ENCODE assay signal across 24 cellular contexts in genomic region chr9:91053824-91054223, GRCh38.
DNase-seq lines count a peak whose midpoint lies in the region; ATAC-seq, FAIRE-seq and TF ChIP-seq lines count a peak whose summit lies in the region.
"Had no signal": no experiment of that assay in that cellular context is flagged by ENCODE, and none has a peak within 500 bp of the region (broad histone marks: within the 10 kb centered on the region; RNA-seq: fewer than 3 reads in every experiment).

No MANE protein-coding gene starts in this region.

- H3K27me3 ChIP-seq in mammary epithelial cell (ENCODE audit: insufficient read depth, low read length) (no peaks in the 10 kb centered on the region), pancreas (no peaks in the 10 kb centered on the region)

- H3K27ac ChIP-seq in mammary epithelial cell (ENCODE audit: insufficient read depth, low read depth, low read length) (no peak overlapping the region), pancreas (no peak overlapping the region)
- H3K27ac ChIP-seq: A549, KMS-11, PC-9, RWPE1 had no signal

- CTCF ChIA-PET in activated CD4-positive, alpha-beta memory T cell treated with anti-CD3 and anti-CD28 coated beads for 36 hours (lab: Charles Lee) = no interaction called here
- CTCF ChIA-PET in activated CD4-positive, alpha-beta memory T cell treated with anti-CD3 and anti-CD28 coated beads, Interleukin-2, amount 10 ng/mL, durations not matched to agents 7 days and 5 days (lab: Charles Lee) = no interaction called here
- CTCF ChIA-PET in MCF 10A (lab: Yijun Ruan, JAX) = no interaction called here
- CTCF ChIA-PET in mammary epithelial cell (lab: Charles Lee; ENCODE audit: low non-redundant PET) = no interaction called here

- H3K4me3 ChIP-seq in mammary epithelial cell (replicated peaks in 1 of 3; ENCODE audit: insufficient read depth in 1 of 3, low read depth in 2 of 3, low read length in 3 of 3) (no peak overlapping the region), pancreas (no peak overlapping the region)
- H3K4me3 ChIP-seq: A549, GM23338, HAP-1, PC-9 had no signal

- peaks cover 61% of the 10 kb centered on the region for H3K4me1 Mint-ChIP-seq in activated CD4-positive, alpha-beta memory T cell treated with anti-CD3 and anti-CD28 coated beads for 36 hours (ENCODE audit: low read depth)
- H3K4me1 Mint-ChIP-seq in activated CD4-positive, alpha-beta memory T cell treated with anti-CD3 and anti-CD28 coated beads, Interleukin-2, amount 10 ng/mL, durations not matched to agents 7 days and 5 days = peaks cover 21% of the 10 kb centered on the region
- peaks cover 34% of the 10 kb centered on the region for H3K4me1 Mint-ChIP-seq in MCF 10A (ENCODE audit: insufficient read depth, unreplicated experiment)
- H3K4me1 Mint-ChIP-seq in activated T-helper 17 cell treated with anti-CD3 and anti-CD28 coated beads, Interleukin-2, amount 50 U/mL, for 72 hours = peaks cover 50% of the 10 kb centered on the region
- H3K4me1 Mint-ChIP-seq in stimulated activated naive CD8-positive, alpha-beta T cell treated with anti-CD3 and anti-CD28 coated beads, Interleukin-15, Interleukin-2, amounts not matched to agents 100 ng/mL and 50 ng/mL, for 24 hours (ENCODE audit: low read depth) = peaks cover 85% of the 10 kb centered on the region
- H3K4me1 Mint-ChIP-seq: GM23338 had no signal

- no peaks in the 10 kb centered on the region for H3K9me3 Mint-ChIP-seq in activated CD4-positive, alpha-beta memory T cell treated with anti-CD3 and anti-CD28 coated beads for 36 hours
- peaks cover 9% of the 10 kb centered on the region for H3K9me3 Mint-ChIP-seq in activated CD4-positive, alpha-beta memory T cell treated with anti-CD3 and anti-CD28 coated beads, Interleukin-2, amount 10 ng/mL, durations not matched to agents 7 days and 5 days
- H3K9me3 Mint-ChIP-seq in MCF 10A (ENCODE audit: unreplicated experiment) = peaks cover 14% of the 10 kb centered on the region
- no peaks in the 10 kb centered on the region for H3K9me3 Mint-ChIP-seq in activated T-helper 17 cell treated with anti-CD3 and anti-CD28 coated beads, Interleukin-2, amount 50 U/mL, for 72 hours
- H3K9me3 Mint-ChIP-seq in stimulated activated naive CD8-positive, alpha-beta T cell treated with anti-CD3 and anti-CD28 coated beads, Interleukin-15, Interleukin-2, amounts not matched to agents 100 ng/mL and 50 ng/mL, for 24 hours = peaks cover 4% of the 10 kb centered on the region
- H3K9me3 Mint-ChIP-seq: GM23338 had no signal

- BruUV-seq in MCF 10A (replicated peaks; lab: Mats Ljungman, UMichigan) (no TSS peak), mammary epithelial cell (replicated peaks; lab: Mats Ljungman, UMichigan) (no TSS peak)

- peaks cover 18% of the 10 kb centered on the region for H3K27me3 Mint-ChIP-seq in activated CD4-positive, alpha-beta memory T cell treated with anti-CD3 and anti-CD28 coated beads for 36 hours
- H3K27me3 Mint-ChIP-seq in activated CD4-positive, alpha-beta memory T cell treated with anti-CD3 and anti-CD28 coated beads, Interleukin-2, amount 10 ng/mL, durations not matched to agents 7 days and 5 days = peaks cover 12% of the 10 kb centered on the region
- H3K27me3 Mint-ChIP-seq in MCF 10A (ENCODE audit: insufficient read depth, unreplicated experiment) = no peaks in the 10 kb centered on the region
- peaks cover 17% of the 10 kb centered on the region for H3K27me3 Mint-ChIP-seq in activated T-helper 17 cell treated with anti-CD3 and anti-CD28 coated beads, Interleukin-2, amount 50 U/mL, for 72 hours
- H3K27me3 Mint-ChIP-seq in stimulated activated naive CD8-positive, alpha-beta T cell treated with anti-CD3 and anti-CD28 coated beads, Interleukin-15, Interleukin-2, amounts not matched to agents 100 ng/mL and 50 ng/mL, for 24 hours = peaks cover 22% of the 10 kb centered on the region

- H3K36me3 Mint-ChIP-seq in activated CD4-positive, alpha-beta memory T cell treated with anti-CD3 and anti-CD28 coated beads for 36 hours = no peaks in the 10 kb centered on the region
- peaks cover 20% of the 10 kb centered on the region for H3K36me3 Mint-ChIP-seq in activated CD4-positive, alpha-beta memory T cell treated with anti-CD3 and anti-CD28 coated beads, Interleukin-2, amount 10 ng/mL, durations not matched to agents 7 days and 5 days (ENCODE audit: low read depth)
- H3K36me3 Mint-ChIP-seq in MCF 10A (ENCODE audit: insufficient read depth, unreplicated experiment) = peaks cover 6% of the 10 kb centered on the region
- H3K36me3 Mint-ChIP-seq in activated T-helper 17 cell treated with anti-CD3 and anti-CD28 coated beads, Interleukin-2, amount 50 U/mL, for 72 hours (ENCODE audit: low read depth) = no peaks in the 10 kb centered on the region
- no peaks in the 10 kb centered on the region for H3K36me3 Mint-ChIP-seq in stimulated activated naive CD8-positive, alpha-beta T cell treated with anti-CD3 and anti-CD28 coated beads, Interleukin-15, Interleukin-2, amounts not matched to agents 100 ng/mL and 50 ng/mL, for 24 hours (ENCODE audit: low read depth)
- H3K36me3 Mint-ChIP-seq: CD14-positive monocyte had no signal

- H2AFZ ChIP-seq in mammary epithelial cell (ENCODE audit: low read depth, low read length) = no peak overlapping the region
- H2AFZ ChIP-seq: GM23338, PC-9 had no signal

- FAIRE-seq in pancreas (lab: Jason Lieb, UNC) = no peak
- FAIRE-seq: A549, G401.6, GM12892 had no signal

- no peak overlapping the region for H3K4me2 ChIP-seq in mammary epithelial cell (ENCODE audit: insufficient read depth, low read depth, low read length)
- H3K4me2 ChIP-seq: A549, GM23338, KMS-11, PC-9 had no signal

- in situ Hi-C loops in mammary epithelial cell (cut with MboI; ENCODE audit: low sequenced_read_pairs in 2 of 2) = no loop called here

- H4K20me1 ChIP-seq in mammary epithelial cell (ENCODE audit: insufficient read depth, low read length) = no peaks in the 10 kb centered on the region

- TF ChIP-seq CTCF in MCF 10A (IDR thresholded peaks at IDR 0.05; ENCODE audit: unreplicated experiment) (no peak), mammary epithelial cell (conservative IDR thresholded peaks at IDR 0.05 in 1 of 2, IDR thresholded peaks at IDR 0.05 in 1 of 2; ENCODE audit: extremely low read depth in 1 of 2, insufficient read depth in 1 of 2, low read depth in 1 of 2, low read length in 2 of 2) (no peak), pancreas (IDR thresholded peaks at IDR 0.05) (no peak)

- intact Hi-C loops in activated CD4-positive, alpha-beta memory T cell treated with anti-CD3 and anti-CD28 coated beads for 36 hours (cut with micrococcal nuclease) = no loop called here
- intact Hi-C loops in MCF 10A (cut with micrococcal nuclease) = no loop called here
- intact Hi-C loops in mammary epithelial cell (cut with micrococcal nuclease) = no loop called here
- intact Hi-C loops in pancreas (cut with DNase I) = no loop called here

- H3K4me1 ChIP-seq in mammary epithelial cell (ENCODE audit: insufficient read depth, low read length) = no peaks in the 10 kb centered on the region
- no peaks in the 10 kb centered on the region for H3K4me1 ChIP-seq in pancreas
- H3K4me1 ChIP-seq: HAP-1 had no signal

- DNase-seq in activated CD4-positive, alpha-beta memory T cell treated with anti-CD3 and anti-CD28 coated beads for 36 hours = peak; percentile 51
- DNase-seq in activated CD4-positive, alpha-beta memory T cell treated with anti-CD3 and anti-CD28 coated beads, Interleukin-2, amount 10 ng/mL, durations not matched to agents 7 days and 5 days = no peak
- no peak for DNase-seq in MCF 10A (ENCODE audit: unreplicated experiment)
- no peak for DNase-seq in mammary epithelial cell
- no peak for DNase-seq in pancreas
- DNase-seq in RPMI8226 = no peak
- DNase-seq: NCI-H1105, NCI-H146, NCI-H2029, NCI-H2227 treated with DMSO at 0.1 percent for 48 hours, NCI-H510A, NCI-H748 treated with DMSO at 0.1 percent for 48 hours, PC-9 had no signal

- dilution Hi-C loops in mammary epithelial cell (cut with HindIII; ENCODE audit: low sequenced_read_pairs) = no loop called here

- no peaks in the 10 kb centered on the region for H3K9me3 ChIP-seq in mammary epithelial cell (replicated peaks; ENCODE audit: insufficient read depth, low read length)
- H3K9me3 ChIP-seq in pancreas = no peaks in the 10 kb centered on the region
- H3K9me3 ChIP-seq: A549, HAP-1 had no signal

- H3K9ac ChIP-seq in mammary epithelial cell (ENCODE audit: insufficient read depth, low read length) = no peak overlapping the region
- H3K9ac ChIP-seq: KMS-11 had no signal

- 97% methylated on average over 2 of the region's 2 CpGs for WGBS in mammary epithelial cell (ENCODE audit: low coverage, missing lambda C conversion rate)
- 93 to 95% methylated on average over 2 of the region's 2 CpGs for WGBS in pancreas, 2 donors

- peak; percentile 88 for ATAC-seq in activated T-helper 17 cell treated with anti-CD3 and anti-CD28 coated beads, Interleukin-2, amount 50 U/mL, for 72 hours (replicated peaks)
- no peak for ATAC-seq in pancreas
- ATAC-seq: A549, GM23338 had no signal

- POLR2A ChIA-PET in activated CD4-positive, alpha-beta memory T cell treated with anti-CD3 and anti-CD28 coated beads for 36 hours (lab: Charles Lee) = no interaction called here
- POLR2A ChIA-PET in activated CD4-positive, alpha-beta memory T cell treated with anti-CD3 and anti-CD28 coated beads, Interleukin-2, amount 10 ng/mL, durations not matched to agents 7 days and 5 days (lab: Charles Lee) = no interaction called here
- POLR2A ChIA-PET in MCF 10A (lab: Yijun Ruan, JAX) = no interaction called here

- no peaks in the 10 kb centered on the region for H3K79me2 ChIP-seq in mammary epithelial cell (ENCODE audit: insufficient read depth, low read length)

- H3K4me3 Mint-ChIP-seq in activated CD4-positive, alpha-beta memory T cell treated with anti-CD3 and anti-CD28 coated beads for 36 hours = no peak overlapping the region
- no peak overlapping the region for H3K4me3 Mint-ChIP-seq in activated CD4-positive, alpha-beta memory T cell treated with anti-CD3 and anti-CD28 coated beads, Interleukin-2, amount 10 ng/mL, durations not matched to agents 7 days and 5 days
- no peak overlapping the region for H3K4me3 Mint-ChIP-seq in MCF 10A (ENCODE audit: unreplicated experiment)
- peak overlapping the region; percentile 7 for H3K4me3 Mint-ChIP-seq in activated T-helper 17 cell treated with anti-CD3 and anti-CD28 coated beads, Interleukin-2, amount 50 U/mL, for 72 hours
- peak overlapping the region; percentile 18 for H3K4me3 Mint-ChIP-seq in stimulated activated naive CD8-positive, alpha-beta T cell treated with anti-CD3 and anti-CD28 coated beads, Interleukin-15, Interleukin-2, amounts not matched to agents 100 ng/mL and 50 ng/mL, for 24 hours
- H3K4me3 Mint-ChIP-seq: B cell, CD14-positive monocyte, GM23338 had no signal

- peak overlapping the region; percentile 46 for H3K27ac Mint-ChIP-seq in activated CD4-positive, alpha-beta memory T cell treated with anti-CD3 and anti-CD28 coated beads for 36 hours
- H3K27ac Mint-ChIP-seq in activated CD4-positive, alpha-beta memory T cell treated with anti-CD3 and anti-CD28 coated beads, Interleukin-2, amount 10 ng/mL, durations not matched to agents 7 days and 5 days = no peak overlapping the region
- peak overlapping the region; percentile 18 for H3K27ac Mint-ChIP-seq in MCF 10A (ENCODE audit: low read depth, unreplicated experiment)
- peak overlapping the region; percentile 29 for H3K27ac Mint-ChIP-seq in activated T-helper 17 cell treated with anti-CD3 and anti-CD28 coated beads, Interleukin-2, amount 50 U/mL, for 72 hours
- H3K27ac Mint-ChIP-seq in stimulated activated naive CD8-positive, alpha-beta T cell treated with anti-CD3 and anti-CD28 coated beads, Interleukin-15, Interleukin-2, amounts not matched to agents 100 ng/mL and 50 ng/mL, for 24 hours = peak overlapping the region; percentile 91
- H3K27ac Mint-ChIP-seq: B cell, CD14-positive monocyte, GM23338 had no signal

- H3K36me3 ChIP-seq in mammary epithelial cell (ENCODE audit: insufficient read depth, low read length) (no peaks in the 10 kb centered on the region), pancreas (no peaks in the 10 kb centered on the region)
- H3K36me3 ChIP-seq: HAP-1 had no signal

Comparison
In these comparisons a context has a peak if more than half of its experiments do, and no peak if none do; other contexts are left out.
1. H3K4me3 Mint-ChIP-seq: peak in activated T-helper 17 cell treated with anti-CD3 and anti-CD28 coated beads, Interleukin-2, amount 50 U/mL, for 72 hours (single experiment) and stimulated activated naive CD8-positive, alpha-beta T cell treated with anti-CD3 and anti-CD28 coated beads, Interleukin-15, Interleukin-2, amounts not matched to agents 100 ng/mL and 50 ng/mL, for 24 hours (single experiment); none in activated CD4-positive, alpha-beta memory T cell treated with anti-CD3 and anti-CD28 coated beads for 36 hours (single experiment), activated CD4-positive, alpha-beta memory T cell treated with anti-CD3 and anti-CD28 coated beads, Interleukin-2, amount 10 ng/mL, durations not matched to agents 7 days and 5 days (single experiment) and MCF 10A (single experiment).